In the genomic region with DNA sequence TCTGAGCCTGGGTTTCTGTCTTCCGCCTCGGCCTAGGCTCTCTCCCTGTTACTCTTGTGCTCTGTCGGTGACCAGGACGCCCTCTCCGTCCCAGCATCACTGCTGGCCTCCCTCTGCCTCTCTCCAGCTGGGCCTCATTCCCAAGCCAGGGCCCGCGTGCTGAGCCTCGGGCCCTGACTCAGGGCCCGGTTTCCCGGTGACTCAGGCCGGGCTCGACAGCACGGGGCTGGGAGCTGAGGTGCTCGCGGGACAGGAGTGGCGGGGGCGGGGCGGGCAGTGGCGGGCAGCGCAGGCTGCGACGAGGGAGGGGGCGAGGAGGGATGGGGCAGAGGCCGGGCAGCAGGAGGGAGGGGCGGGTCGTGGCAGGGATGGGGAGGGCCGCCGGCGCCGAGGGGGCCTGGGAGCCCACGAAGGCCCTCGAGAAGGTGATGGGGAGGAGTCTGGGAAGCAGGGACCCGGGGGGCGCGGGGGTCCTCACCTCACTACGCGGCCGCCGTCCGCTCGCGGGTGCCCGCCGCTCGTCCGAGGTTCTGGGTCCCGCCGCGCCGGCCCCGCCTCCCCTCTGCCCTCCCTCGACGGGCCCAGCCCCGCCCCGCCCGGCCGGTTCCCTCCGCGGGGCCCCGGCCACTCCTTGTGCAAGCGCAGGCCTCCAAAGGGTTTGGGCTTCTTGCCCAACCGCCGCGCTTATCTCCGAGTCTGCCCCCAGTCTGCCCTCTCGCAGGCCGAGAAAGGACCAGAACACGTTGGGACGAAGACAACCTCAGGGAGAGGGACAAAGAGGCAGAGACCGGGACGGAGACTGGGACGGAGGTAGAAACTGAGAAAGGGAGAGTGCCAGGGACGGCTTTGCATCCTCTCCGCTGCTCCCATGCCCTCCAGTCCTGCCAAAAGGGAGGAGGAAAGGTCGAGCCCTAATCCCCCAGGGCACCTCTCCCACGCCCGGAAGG, we compare ENCODE assay signal across 8 cellular contexts. TPM values are rescaled to one million over a fixed set of nuclear protein-coding genes. Genes with fewer than 3 reads are reported as not detected.
A peak's percentile ranks its signal among the peaks of the same experiment; 100 is the strongest.
DNase-seq lines count a peak whose midpoint lies in the region; ATAC-seq and TF ChIP-seq lines count a peak whose summit lies in the region.

A gene with protein sequence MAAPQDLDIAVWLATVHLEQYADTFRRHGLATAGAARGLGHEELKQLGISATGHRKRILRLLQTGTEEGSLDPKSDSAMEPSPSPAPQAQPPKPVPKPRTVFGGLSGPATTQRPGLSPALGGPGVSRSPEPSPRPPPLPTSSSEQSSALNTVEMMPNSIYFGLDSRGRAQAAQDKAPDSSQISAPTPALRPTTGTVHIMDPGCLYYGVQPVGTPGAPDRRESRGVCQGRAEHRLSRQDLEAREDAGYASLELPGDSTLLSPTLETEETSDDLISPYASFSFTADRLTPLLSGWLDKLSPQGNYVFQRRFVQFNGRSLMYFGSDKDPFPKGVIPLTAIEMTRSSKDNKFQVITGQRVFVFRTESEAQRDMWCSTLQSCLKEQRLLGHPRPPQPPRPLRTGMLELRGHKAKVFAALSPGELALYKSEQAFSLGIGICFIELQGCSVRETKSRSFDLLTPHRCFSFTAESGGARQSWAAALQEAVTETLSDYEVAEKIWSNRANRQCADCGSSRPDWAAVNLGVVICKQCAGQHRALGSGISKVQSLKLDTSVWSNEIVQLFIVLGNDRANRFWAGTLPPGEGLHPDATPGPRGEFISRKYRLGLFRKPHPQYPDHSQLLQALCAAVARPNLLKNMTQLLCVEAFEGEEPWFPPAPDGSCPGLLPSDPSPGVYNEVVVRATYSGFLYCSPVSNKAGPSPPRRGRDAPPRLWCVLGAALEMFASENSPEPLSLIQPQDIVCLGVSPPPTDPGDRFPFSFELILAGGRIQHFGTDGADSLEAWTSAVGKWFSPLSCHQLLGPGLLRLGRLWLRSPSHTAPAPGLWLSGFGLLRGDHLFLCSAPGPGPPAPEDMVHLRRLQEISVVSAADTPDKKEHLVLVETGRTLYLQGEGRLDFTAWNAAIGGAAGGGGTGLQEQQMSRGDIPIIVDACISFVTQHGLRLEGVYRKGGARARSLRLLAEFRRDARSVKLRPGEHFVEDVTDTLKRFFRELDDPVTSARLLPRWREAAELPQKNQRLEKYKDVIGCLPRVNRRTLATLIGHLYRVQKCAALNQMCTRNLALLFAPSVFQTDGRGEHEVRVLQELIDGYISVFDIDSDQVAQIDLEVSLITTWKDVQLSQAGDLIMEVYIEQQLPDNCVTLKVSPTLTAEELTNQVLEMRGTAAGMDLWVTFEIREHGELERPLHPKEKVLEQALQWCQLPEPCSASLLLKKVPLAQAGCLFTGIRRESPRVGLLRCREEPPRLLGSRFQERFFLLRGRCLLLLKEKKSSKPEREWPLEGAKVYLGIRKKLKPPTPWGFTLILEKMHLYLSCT (N-terminal part only) (minus strand): TSS at position 536 of the 947 bp plus-strand sequence. CDS start 1,744 bp downstream, outside the sequence.

- in situ Hi-C loops in endometrial microvascular endothelial cells (cut with HindIII; ENCODE audit: inconsistent ontology term, low pct_unique_long_range_greater_than_20kb, low sequenced_read_pairs), result loop anchor here (25.0 kb wide), 1 partner anchor 455 kb away; no protein-coding TSS in a partner anchor

- peaks cover 26% of the 10 kb centered on the region for H3K4me1 Mint-ChIP-seq in stimulated activated memory B cell treated with anti-CD40 and anti-IgM and Interleukin-4, amounts not matched to agents 10 μg/mL and 1 μg/mL and 100 μg/mL, for 72 hours

- TF ChIP-seq POLR2A in NB4 (IDR thresholded peaks at IDR 0.05; ENCODE audit: extremely low read depth, insufficient read length), result peak; percentile 41

- peaks cover 0 to 18% of the 10 kb centered on the region in 2 donors for H3K4me1 ChIP-seq in lung (ENCODE audit: control insufficient read depth in 2 of 2, insufficient read depth in 2 of 2, low read length in 2 of 2)

- peaks cover 8% of the 10 kb centered on the region for H3K27me3 Mint-ChIP-seq in stimulated activated memory B cell treated with anti-CD40 and anti-IgM and Interleukin-4, amounts not matched to agents 10 μg/mL and 1 μg/mL and 100 μg/mL, for 72 hours

- H3K36me3 ChIP-seq in lung (ENCODE audit: control insufficient read depth in 2 of 2, insufficient read depth in 2 of 2, low read length in 2 of 2), result no peaks in the 10 kb centered on the region

- H3K9me3 ChIP-seq in lung (ENCODE audit: control insufficient read depth in 2 of 2, insufficient read depth in 1 of 2, low read length in 1 of 2), result peaks cover 0 to 2% of the 10 kb centered on the region in 2 donors

- DNase-seq in EH (ENCODE audit: low read depth) (peak; percentile 89), NB4 (ENCODE audit: low read depth) (peak; percentile 89), lung (ENCODE audit: low spot score) (peak; percentile 88)
- DNase-seq in activated CD8-positive, alpha-beta memory T cell treated with anti-CD3 and anti-CD28 coated beads, Interleukin-2, amount 50 U/mL, for 4 hours, result peak; percentile 46

- WGBS in lung, 2 donors, result 3 to 7% methylated on average over 59 to 77 of the region's 77 CpGs

- H3K9me3 Mint-ChIP-seq in stimulated activated memory B cell treated with anti-CD40 and anti-IgM and Interleukin-4, amounts not matched to agents 10 μg/mL and 1 μg/mL and 100 μg/mL, for 72 hours, result no peaks in the 10 kb centered on the region

- no peaks in the 10 kb centered on the region for H3K36me3 Mint-ChIP-seq in stimulated activated memory B cell treated with anti-CD40 and anti-IgM and Interleukin-4, amounts not matched to agents 10 μg/mL and 1 μg/mL and 100 μg/mL, for 72 hours

- H3K27ac Mint-ChIP-seq in stimulated activated memory B cell treated with anti-CD40 and anti-IgM and Interleukin-4, amounts not matched to agents 10 μg/mL and 1 μg/mL and 100 μg/mL, for 72 hours, result no peak within 1 kb of the TSS

- H3K4me3 Mint-ChIP-seq in stimulated activated memory B cell treated with anti-CD40 and anti-IgM and Interleukin-4, amounts not matched to agents 10 μg/mL and 1 μg/mL and 100 μg/mL, for 72 hours, result peak within 1 kb of the TSS; percentile 72

- TF ChIP-seq CTCF in NB4 (IDR thresholded peaks at IDR 0.05; ENCODE audit: low read depth, low read length) (no peak), lung (IDR thresholded peaks at IDR 0.05; ENCODE audit: control extremely low read depth, extremely low read depth) (no peak)

- ATAC-seq in lung (ENCODE audit: insufficient read depth, low FRiP score), result peak; percentile 94
- peak; percentile 76 for ATAC-seq in stimulated activated memory B cell treated with anti-CD40 and anti-IgM and Interleukin-4, amounts not matched to agents 10 μg/mL and 1 μg/mL and 100 μg/mL, for 72 hours
- no peak for ATAC-seq in GM19023 (IDR thresholded peaks at IDR 0.05; ENCODE audit: unreplicated experiment)
- no peak for ATAC-seq in HG03025 (IDR thresholded peaks at IDR 0.05; ENCODE audit: low FRiP score, unreplicated experiment)

- peak within 1 kb of the TSS; percentile 55 for H3K4me3 ChIP-seq in NB4 (ENCODE audit: low read depth, low read length)
- H3K4me3 ChIP-seq in lung, result peak within 1 kb of the TSS; percentile 51

- no peaks in the 10 kb centered on the region for H3K27me3 ChIP-seq in lung (ENCODE audit: control insufficient read depth, insufficient read depth)

- peak within 1 kb of the TSS; percentile 83 to 93 for H3K27ac ChIP-seq in lung (ENCODE audit: low read depth in 1 of 2, low read length in 1 of 2)

RNA-seq across cellular contexts. Expression of the gene that starts here (rescaled TPM):
- total RNA-seq in endometrial microvascular endothelial cells (ENCODE audit: inconsistent ontology term) (58.1 TPM), lung (10 to 100 TPM; 20.5 to 26.6 TPM)
- 10 to 100 TPM; 15.7 to 19.0 TPM for polyA plus RNA-seq in lung

Comparison
In these comparisons a context has a peak if more than half of its experiments do, and no peak if none do; other contexts are left out.
1. ATAC-seq: peak in lung (single experiment) and stimulated activated memory B cell treated with anti-CD40 and anti-IgM and Interleukin-4, amounts not matched to agents 10 μg/mL and 1 μg/mL and 100 μg/mL, for 72 hours (single experiment); none in GM19023 (single experiment) and HG03025 (single experiment).
2. Peak in every context shown above with its lines, with median percentiles within 50 percentile points of each other: DNase-seq.